ENCODE assay signal across 22 cellular contexts in the genomic region with DNA sequence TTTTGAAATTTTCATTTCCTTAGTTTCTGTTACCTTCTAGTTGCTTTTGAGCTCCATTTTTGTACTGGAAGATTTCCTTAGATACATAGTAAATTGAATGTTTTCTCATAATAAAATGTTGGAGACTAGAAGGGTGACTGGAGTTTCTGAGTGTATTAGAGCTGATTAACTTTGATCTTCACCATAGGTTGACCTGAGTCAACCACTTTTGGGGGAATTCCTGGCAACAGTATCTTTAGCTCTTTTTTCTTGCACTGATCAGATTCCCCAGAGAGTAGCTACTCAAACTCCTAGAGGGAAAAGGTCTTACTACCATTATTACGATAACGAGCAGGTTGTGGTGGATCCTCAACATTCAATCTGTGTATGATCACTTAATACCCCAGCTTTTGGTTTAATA.
"Had no signal": no experiment of that assay in that cellular context is flagged by ENCODE, and none has a peak within 500 bp of the region (broad histone marks: within the 10 kb centered on the region; RNA-seq: fewer than 3 reads in every experiment).

No MANE protein-coding gene starts in this region.

- H3K27me3 ChIP-seq: SJSA1 had no signal

- H3K27ac ChIP-seq: SJSA1, SK-N-MC had no signal

- FAIRE-seq: RCC 7860 had no signal

- H3K4me1 ChIP-seq: SJSA1 had no signal

- H3K4me3 ChIP-seq: SJSA1, SK-N-MC had no signal

- H3K9me3 ChIP-seq: SJSA1 had no signal

- DNase-seq: KBM-7, MV-4-11, NCI-H1048, NCI-H1105, NCI-H1417, NCI-H146, NCI-H1694 treated with DMSO at 0.1 percent for 48 hours, NCI-H2029, NCI-H2081 treated with DMSO at 0.1 percent for 48 hours, NCI-H2171, NCI-H226, NCI-H510A, NCI-H524 treated with DMSO at 0.1 percent for 48 hours, NCI-H69, NCI-H774, Right ventricle myocardium superior, RPMI8226, SIG-M5, T-helper 2 cell had no signal

- H3K36me3 ChIP-seq: SJSA1 had no signal
